Comparison of ENCODE assay signal across 34 cellular contexts in the genomic region with DNA sequence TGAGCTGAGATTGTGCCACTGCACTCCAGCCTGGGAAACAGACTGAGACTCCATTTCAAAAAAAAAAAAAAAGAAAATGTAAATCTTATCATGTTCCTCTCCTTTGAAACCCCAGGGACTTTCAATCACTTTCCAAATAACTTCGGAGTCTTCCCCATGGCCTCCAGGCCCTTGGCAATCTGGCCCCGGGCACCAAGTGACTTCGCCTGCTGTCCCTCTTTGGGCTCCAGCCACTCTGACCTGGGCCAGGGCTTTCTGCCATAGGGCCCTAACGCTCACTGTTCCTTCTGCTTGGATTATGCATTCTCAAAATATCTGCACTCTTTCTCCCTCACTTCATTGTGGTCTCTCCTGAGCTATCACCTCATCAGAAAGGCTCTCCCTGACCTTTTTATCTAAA.
"Had no signal": no experiment of that assay in that cellular context is flagged by ENCODE, and none has a peak within 500 bp of the region (broad histone marks: within the 10 kb centered on the region; RNA-seq: fewer than 3 reads in every experiment).

No MANE protein-coding gene starts in this region.

- H3K36me3 ChIP-seq: MG63 had no signal

- DNase-seq: Karpas-422, Kasumi-1, MG63, MM.1S, MV-4-11, NCI-H1048, NCI-H1092, NCI-H1092 treated with DMSO at 0.1 percent for 48 hours, NCI-H1105, NCI-H1105 treated with DMSO at 0.1 percent for 48 hours, NCI-H1417, NCI-H1417 treated with DMSO at 0.1 percent for 48 hours, NCI-H1436, NCI-H1436 treated with DMSO at 0.1 percent for 48 hours, NCI-H146, NCI-H1694, NCI-H1694 treated with DMSO at 0.1 percent for 48 hours, NCI-H187, NCI-H187 treated with DMSO at 0.1 percent for 48 hours, NCI-H1930, NCI-H2029, NCI-H2029 treated with DMSO at 0.1 percent for 48 hours, NCI-H2081, NCI-H2081 treated with DMSO at 0.1 percent for 48 hours, NCI-H2107, NCI-H2171, NCI-H2171 treated with DMSO at 0.1 percent for 48 hours, NCI-H2227 treated with DMSO at 0.1 percent for 48 hours, NCI-H226, NCI-H345, NCI-H446, NCI-H446 treated with DMSO at 0.1 percent for 48 hours, NCI-H510A, NCI-H510A treated with DMSO at 0.1 percent for 48 hours had no signal

- H3K4me3 ChIP-seq: MG63 had no signal

- H3K9me3 ChIP-seq: MG63 had no signal

- H3K27me3 ChIP-seq: MG63 had no signal
